Comparison of ENCODE assay signal across 8 cellular contexts in genomic region chr3:161854232-161854771, GRCh38.
DNase-seq lines count a peak whose midpoint lies in the region; ATAC-seq and TF ChIP-seq lines count a peak whose summit lies in the region.

No MANE protein-coding gene starts in this region.

- BruUV-seq in PC-9 (replicated peaks; lab: Mats Ljungman, UMichigan) = no TSS peak

- H3K27me3 ChIP-seq in PC-9 (ENCODE audit: insufficient read depth, low read depth) = no peaks in the 10 kb centered on the region

- no peak overlapping the region for H2AFZ ChIP-seq in PC-9

- H3K4me2 ChIP-seq in PC-9 = no peak overlapping the region

- intact Hi-C loops in PC-9 (cut with micrococcal nuclease; ENCODE audit: unreplicated experiment) = loop anchor here (1.0 to 5.0 kb wide), 4 partner anchors 36 to 1638 kb away; no protein-coding TSS in a partner anchor

- TF ChIP-seq CTCF in 22Rv1 (IDR thresholded peaks at IDR 0.05) = peak; percentile 72
- peak; percentile 62 for TF ChIP-seq CTCF in GM12873 (IDR thresholded peaks at IDR 0.05; ENCODE audit: insufficient read depth, low read depth, low read length, missing control alignments)
- TF ChIP-seq CTCF in PC-9 (conservative IDR thresholded peaks at IDR 0.05) = peak; percentile 46
- TF ChIP-seq CTCF in foreskin fibroblast (IDR thresholded peaks at IDR 0.05; ENCODE audit: low read depth, low read length) = no peak
- no peak for TF ChIP-seq CTCF in omental fat pad (IDR thresholded peaks at IDR 0.05)

- no peaks in the 10 kb centered on the region for H3K9me3 ChIP-seq in PC-9 (ENCODE audit: insufficient read depth, low read depth)

- H3K4me3 ChIP-seq in PC-9 (no peak overlapping the region), foreskin fibroblast (ENCODE audit: low read depth in 1 of 2, low read length in 2 of 2) (no peak overlapping the region)

- ATAC-seq in HG03039 (IDR thresholded peaks at IDR 0.05; ENCODE audit: unreplicated experiment) = peak; percentile 65
- ATAC-seq in omental fat pad (ENCODE audit: low FRiP score) = no peak

- no peaks in the 10 kb centered on the region for H3K79me2 ChIP-seq in PC-9 (ENCODE audit: low read depth)

- no peaks in the 10 kb centered on the region for H3K4me1 ChIP-seq in PC-9 (replicated peaks; ENCODE audit: insufficient read depth)

- POLR2A ChIA-PET in PC-9 (lab: Charles Lee; ENCODE audit: unreplicated experiment) = interaction anchor here (0.6 kb wide), 2 partner anchors 33 to 60 kb away, joined by 3 to 5 read pairs; no protein-coding TSS in a partner anchor

- no peaks in the 10 kb centered on the region for H3K9me2 ChIP-seq in PC-9 (ENCODE audit: insufficient read depth)

- H3F3A ChIP-seq in PC-9 (ENCODE audit: insufficient read depth, low read depth) = no peaks in the 10 kb centered on the region

- no peaks in the 10 kb centered on the region for H4K20me1 ChIP-seq in PC-9 (ENCODE audit: insufficient read depth)

- no peaks in the 10 kb centered on the region for H3K36me3 ChIP-seq in PC-9 (ENCODE audit: low read depth)

- CTCF ChIA-PET in PC-9 (lab: Charles Lee) = interaction anchor here (0.6 kb wide), 1 partner anchor 1100 kb away, joined by 4 read pairs; no protein-coding TSS in a partner anchor

- H3K27ac ChIP-seq in 22Rv1 (no peak overlapping the region), PC-9 (no peak overlapping the region)

- DNase-seq in PC-9 (peak; percentile 41 to 84), foreskin fibroblast (peak; percentile 60 to 66), omental fat pad (ENCODE audit: low spot score) (no peak), 8988T (no peak), NCI-H345 treated with DMSO at 0.1 percent for 48 hours (lab: John Stamatoyannopoulos, UW; ENCODE audit: unreplicated experiment) (no peak)

Comparison
In these comparisons a context has a peak if more than half of its experiments do, and no peak if none do; other contexts are left out.
1. CTCF ChIP-seq: peak in 22Rv1 (single experiment), GM12873 (single experiment) and PC-9 (single experiment); none in foreskin fibroblast (single experiment) and omental fat pad (0 of 3).
2. DNase-seq: peak in PC-9 (2 of 2) and foreskin fibroblast (2 of 2); none in omental fat pad (single experiment), 8988T (single experiment) and NCI-H345 treated with DMSO at 0.1 percent for 48 hours (single experiment).